Comparison of ENCODE assay signal across 24 cellular contexts in genomic region chr13:73272831-73273230, GRCh38.
"Had no signal": no experiment of that assay in that cellular context is flagged by ENCODE, and none has a peak within 500 bp of the region (broad histone marks: within the 10 kb centered on the region; RNA-seq: fewer than 3 reads in every experiment).

No MANE protein-coding gene starts in this region.

- H3K4me3 Mint-ChIP-seq: activated CD4-positive, alpha-beta memory T cell treated with anti-CD3 and anti-CD28 coated beads for 36 hours; activated CD4-positive, alpha-beta T cell treated with anti-CD3 and anti-CD28 coated beads, Interleukin-2, amount 10 ng/mL, durations not matched to agents 7 days and 5 days; activated naive CD8-positive, alpha-beta T cell; activated T-cell treated with anti-CD3 and anti-CD28 coated beads, Interleukin-2, amount 50 U/mL, for 4 hours; IgD-negative memory B cell; T-cell had no signal

- H3K4me3 ChIP-seq: cardiac muscle cell, SK-N-MC had no signal

- H3K4me1 Mint-ChIP-seq: IgD-negative memory B cell had no signal

- ATAC-seq: activated T-cell treated with anti-CD3 and anti-CD28 coated beads, Interleukin-2, amount 50 U/mL, for 4 hours; PC-3; T-cell had no signal

- H3K27me3 Mint-ChIP-seq: activated CD4-positive, alpha-beta memory T cell treated with anti-CD3 and anti-CD28 coated beads for 36 hours; activated CD4-positive, alpha-beta T cell treated with anti-CD3 and anti-CD28 coated beads, Interleukin-2, amount 10 ng/mL, durations not matched to agents 7 days and 5 days; activated naive CD8-positive, alpha-beta T cell; IgD-negative memory B cell; T-cell had no signal

- H3K36me3 ChIP-seq: brain microvascular endothelial cell, cardiac muscle cell had no signal

- H3K36me3 Mint-ChIP-seq: activated naive CD8-positive, alpha-beta T cell; IgD-negative memory B cell; T-cell had no signal

- H3K27ac ChIP-seq: brain microvascular endothelial cell, cardiac muscle cell, SK-N-MC, VCaP had no signal

- H3K27ac Mint-ChIP-seq: activated CD4-positive, alpha-beta memory T cell treated with anti-CD3 and anti-CD28 coated beads for 36 hours; activated CD4-positive, alpha-beta T cell treated with anti-CD3 and anti-CD28 coated beads, Interleukin-2, amount 10 ng/mL, durations not matched to agents 7 days and 5 days; activated naive CD8-positive, alpha-beta T cell; IgD-negative memory B cell; T-cell had no signal

- H3K27me3 ChIP-seq: brain microvascular endothelial cell, cardiac muscle cell had no signal

- DNase-seq: activated CD4-positive, alpha-beta memory T cell treated with anti-CD3 and anti-CD28 coated beads for 36 hours; activated CD4-positive, alpha-beta T cell treated with anti-CD3 and anti-CD28 coated beads, Interleukin-2, amount 10 ng/mL, durations not matched to agents 7 days and 5 days; activated CD4-positive, CD25-positive, alpha-beta regulatory T cell; activated CD8-positive, alpha-beta memory T cell treated with anti-CD3 and anti-CD28 coated beads for 24 hours; activated effector memory CD4-positive, alpha-beta T cell treated with anti-CD3 and anti-CD28 coated beads, Interleukin-2, amount 50 U/mL, for 16 hours; activated naive CD4-positive, alpha-beta T cell treated with Interleukin-2 at 50 U/mL for 16 hours; activated T-cell treated with anti-CD3 and anti-CD28 coated beads, Interleukin-2, amount 50 U/mL, for 4 hours; amygdala; brain microvascular endothelial cell; KG1; NCI-H1048; NCI-H146; NCI-H2029; NCI-H2107; NCI-H524; PC-3; SIG-M5; T-cell; T1000 had no signal
